In the genomic region with DNA sequence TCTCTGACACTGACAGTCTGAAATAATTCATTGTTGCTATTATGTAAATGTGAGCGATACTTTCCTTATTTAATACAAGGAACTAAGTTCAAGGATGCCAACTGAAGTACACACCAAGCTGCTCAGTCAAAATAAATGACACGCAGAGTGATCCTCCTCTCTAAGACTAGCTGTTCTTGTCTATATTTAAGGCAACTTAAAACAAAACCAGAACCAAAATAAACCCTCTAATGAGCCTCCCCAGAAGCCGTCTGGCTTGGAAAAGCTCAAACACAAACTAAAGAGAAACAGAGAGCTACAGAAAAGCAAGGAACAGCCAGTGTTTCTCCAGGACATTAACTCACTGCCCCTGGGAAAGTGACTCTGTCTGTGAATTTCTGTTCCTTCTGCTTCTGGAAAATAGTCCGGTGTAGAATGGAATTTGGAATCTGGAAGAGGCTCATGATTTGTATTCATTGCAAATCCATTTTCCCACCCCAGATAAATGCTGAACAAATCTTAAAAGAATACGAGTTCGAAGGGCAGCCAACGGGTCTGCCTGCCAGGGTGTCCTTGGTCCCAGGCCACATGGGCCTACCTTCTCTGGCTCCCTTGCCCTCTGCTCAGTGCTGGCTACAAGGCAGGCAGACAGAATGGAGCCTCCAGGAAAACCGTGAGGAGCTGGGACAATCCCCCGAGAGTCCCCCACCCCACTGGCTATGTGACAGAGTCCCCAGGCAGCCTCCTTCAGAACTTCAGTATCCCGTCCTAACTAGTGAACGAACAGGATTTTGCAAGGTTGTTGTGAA, we compare ENCODE assay signal across 19 cellular contexts. TPM values are rescaled to one million over a fixed set of nuclear protein-coding genes. Genes with fewer than 3 reads are reported as not detected.
DNase-seq lines count a peak whose midpoint lies in the region; ATAC-seq and TF ChIP-seq lines count a peak whose summit lies in the region.
"Had no signal": no experiment of that assay in that cellular context is flagged by ENCODE, and none has a peak within 500 bp of the region (broad histone marks: within the 10 kb centered on the region; RNA-seq: fewer than 3 reads in every experiment).

No MANE protein-coding gene starts in this region.

- H3K9ac ChIP-seq in liver (ENCODE audit: low read depth in 1 of 2, low read length in 2 of 2) (no peak overlapping the region), skeletal muscle tissue (ENCODE audit: low read depth in 1 of 3, low read length in 3 of 3) (peak overlapping the region in 1 of 3 donors; percentile 41)

- no peaks in the 10 kb centered on the region for H3K9me3 ChIP-seq in liver (ENCODE audit: control insufficient read depth in 4 of 4, low read length in 3 of 4)
- H3K9me3 ChIP-seq in skeletal muscle tissue (ENCODE audit: control insufficient read depth in 3 of 3, low read length in 3 of 3) = no peaks in the 10 kb centered on the region
- H3K9me3 ChIP-seq: A549, left lung, Peyer's patch had no signal

- H3K27ac ChIP-seq in liver (ENCODE audit: low read depth in 1 of 2, low read length in 2 of 2) = peak overlapping the region; percentile 1 to 23
- peak overlapping the region; percentile 65 for H3K27ac ChIP-seq in skeletal muscle tissue (ENCODE audit: low read depth, low read length)
- H3K27ac ChIP-seq: A549 had no signal

- intact Hi-C loops in dendritic cell treated with granulocyte-macrophage colony-stimulating factor and Interleukin-4, amounts not matched to agents 40 ng/mL and 50 ng/mL, for 4 days (cut with micrococcal nuclease) = loop anchor here (2.0 kb wide), 1 partner anchor 14 kb away; the partner anchor contains the start of gene GGTA1

- ATAC-seq in HG03442 (IDR thresholded peaks at IDR 0.05; ENCODE audit: unreplicated experiment) = no peak
- ATAC-seq: GM12878 had no signal

- H3K36me3 ChIP-seq in liver (ENCODE audit: control insufficient read depth in 4 of 4, insufficient read depth in 3 of 4, low read depth in 1 of 4, low read length in 3 of 4) (no peaks in the 10 kb centered on the region), skeletal muscle tissue (ENCODE audit: control insufficient read depth in 3 of 3, insufficient read depth in 3 of 3, low read length in 3 of 3) (no peaks in the 10 kb centered on the region)
- H3K36me3 ChIP-seq: left lung, Peyer's patch had no signal

- H3K36me3 Mint-ChIP-seq in dendritic cell treated with granulocyte-macrophage colony-stimulating factor and Interleukin-4, amounts not matched to agents 40 ng/mL and 50 ng/mL, for 4 days (ENCODE audit: low read depth) = peaks cover 77% of the 10 kb centered on the region
- H3K36me3 Mint-ChIP-seq: activated naive CD4-positive, alpha-beta T cell treated with anti-CD3 and anti-CD28 coated beads, Interleukin-2, amount 10 ng/mL, durations not matched to agents 7 days and 5 days had no signal

- 70% methylated on average over 11 of the region's 11 CpGs for WGBS in liver

- H3K9me3 Mint-ChIP-seq in dendritic cell treated with granulocyte-macrophage colony-stimulating factor and Interleukin-4, amounts not matched to agents 40 ng/mL and 50 ng/mL, for 4 days = no peaks in the 10 kb centered on the region
- H3K9me3 Mint-ChIP-seq: activated naive CD4-positive, alpha-beta T cell treated with anti-CD3 and anti-CD28 coated beads, Interleukin-2, amount 10 ng/mL, durations not matched to agents 7 days and 5 days; central memory CD8-positive, alpha-beta T cell had no signal

- TF ChIP-seq RAD21 in liver (IDR thresholded peaks at IDR 0.05) = no peak

- no peaks in the 10 kb centered on the region for H3K27me3 Mint-ChIP-seq in dendritic cell treated with granulocyte-macrophage colony-stimulating factor and Interleukin-4, amounts not matched to agents 40 ng/mL and 50 ng/mL, for 4 days

- H3K4me1 Mint-ChIP-seq in dendritic cell treated with granulocyte-macrophage colony-stimulating factor and Interleukin-4, amounts not matched to agents 40 ng/mL and 50 ng/mL, for 4 days (ENCODE audit: low read depth) = peaks cover 68% of the 10 kb centered on the region
- H3K4me1 Mint-ChIP-seq: activated naive CD4-positive, alpha-beta T cell treated with anti-CD3 and anti-CD28 coated beads, Interleukin-2, amount 10 ng/mL, durations not matched to agents 7 days and 5 days; central memory CD8-positive, alpha-beta T cell had no signal

- DNase-seq in Ammon's horn (ENCODE audit: low spot score) (peak; percentile 55), AG20443 (ENCODE audit: low spot score) (no peak), AG08395 (ENCODE audit: low spot score) (no peak)
- no peak for DNase-seq in NK-92 treated with Interleukin-12 subunit alpha and Interleukin-12 subunit beta, amount 100 ng/mL, for 24 hours (lab: John Stamatoyannopoulos, UW)
- DNase-seq: activated CD4-positive, CD25-positive, alpha-beta regulatory T cell; activated naive CD4-positive, alpha-beta T cell treated with anti-CD3 and anti-CD28 coated beads, Interleukin-2, amount 10 ng/mL, durations not matched to agents 7 days and 5 days; erythroblast; left lung; NCI-H1930; NCI-H524; SW 1271 had no signal

- H3K4me1 ChIP-seq in liver (ENCODE audit: control insufficient read depth in 4 of 4, insufficient read depth in 4 of 4, low read length in 3 of 4) = peaks cover 2 to 7% (median 4%) of the 10 kb centered on the region in 4 donors
- H3K4me1 ChIP-seq in skeletal muscle tissue (ENCODE audit: control insufficient read depth in 3 of 3, insufficient read depth in 3 of 3, low read length in 3 of 3) = peaks cover 27 to 34% (median 30%) of the 10 kb centered on the region in 3 donors
- H3K4me1 ChIP-seq: A549 had no signal

- peak overlapping the region; percentile 61 for H3K4me3 Mint-ChIP-seq in dendritic cell treated with granulocyte-macrophage colony-stimulating factor and Interleukin-4, amounts not matched to agents 40 ng/mL and 50 ng/mL, for 4 days
- H3K4me3 Mint-ChIP-seq: activated naive CD4-positive, alpha-beta T cell treated with anti-CD3 and anti-CD28 coated beads, Interleukin-2, amount 10 ng/mL, durations not matched to agents 7 days and 5 days; central memory CD8-positive, alpha-beta T cell had no signal

- peak overlapping the region; percentile 94 for H3K27ac Mint-ChIP-seq in dendritic cell treated with granulocyte-macrophage colony-stimulating factor and Interleukin-4, amounts not matched to agents 40 ng/mL and 50 ng/mL, for 4 days
- H3K27ac Mint-ChIP-seq: activated naive CD4-positive, alpha-beta T cell treated with anti-CD3 and anti-CD28 coated beads, Interleukin-2, amount 10 ng/mL, durations not matched to agents 7 days and 5 days had no signal

- H3K4me3 ChIP-seq in liver (ENCODE audit: low read depth in 1 of 3, low read length in 3 of 3) (no peak overlapping the region), skeletal muscle tissue (ENCODE audit: low read length in 3 of 3) (no peak overlapping the region)
- H3K4me3 ChIP-seq: A549, GM12878, left lung, Peyer's patch had no signal

- TF ChIP-seq CTCF in liver (IDR thresholded peaks at IDR 0.05; ENCODE audit: low read depth, low read length, missing input control) = no peak

- no peaks in the 10 kb centered on the region for H3K27me3 ChIP-seq in liver (ENCODE audit: control insufficient read depth in 4 of 4, insufficient read depth in 4 of 4, low read length in 3 of 4)
- H3K27me3 ChIP-seq in skeletal muscle tissue (ENCODE audit: control insufficient read depth in 3 of 3, insufficient read depth in 3 of 3, low read length in 3 of 3) = no peaks in the 10 kb centered on the region
- H3K27me3 ChIP-seq: left lung, Peyer's patch had no signal

TF ChIP-seq in liver, 16 proteins besides CTCF, POLR2A, EP300 and RAD21 (continues in another document):
- no peak for TF ChIP-seq GABPA (IDR thresholded peaks at IDR 0.05 in 1 of 2, conservative IDR thresholded peaks at IDR 0.05 in 1 of 2)
- no peak for TF ChIP-seq HNF4A (conservative IDR thresholded peaks at IDR 0.05)
- no peak for TF ChIP-seq EGR1 (IDR thresholded peaks at IDR 0.05; ENCODE audit: low read depth in 2 of 2)
- no peak for TF ChIP-seq JUND (IDR thresholded peaks at IDR 0.05)
- TF ChIP-seq SP1 (IDR thresholded peaks at IDR 0.05) = no peak
- no peak for TF ChIP-seq NR2F2 (IDR thresholded peaks at IDR 0.05)
- no peak for TF ChIP-seq FOXA1 (IDR thresholded peaks at IDR 0.05)
- no peak for TF ChIP-seq TAF1 (conservative IDR thresholded peaks at IDR 0.05)
- TF ChIP-seq, protein P1, sequence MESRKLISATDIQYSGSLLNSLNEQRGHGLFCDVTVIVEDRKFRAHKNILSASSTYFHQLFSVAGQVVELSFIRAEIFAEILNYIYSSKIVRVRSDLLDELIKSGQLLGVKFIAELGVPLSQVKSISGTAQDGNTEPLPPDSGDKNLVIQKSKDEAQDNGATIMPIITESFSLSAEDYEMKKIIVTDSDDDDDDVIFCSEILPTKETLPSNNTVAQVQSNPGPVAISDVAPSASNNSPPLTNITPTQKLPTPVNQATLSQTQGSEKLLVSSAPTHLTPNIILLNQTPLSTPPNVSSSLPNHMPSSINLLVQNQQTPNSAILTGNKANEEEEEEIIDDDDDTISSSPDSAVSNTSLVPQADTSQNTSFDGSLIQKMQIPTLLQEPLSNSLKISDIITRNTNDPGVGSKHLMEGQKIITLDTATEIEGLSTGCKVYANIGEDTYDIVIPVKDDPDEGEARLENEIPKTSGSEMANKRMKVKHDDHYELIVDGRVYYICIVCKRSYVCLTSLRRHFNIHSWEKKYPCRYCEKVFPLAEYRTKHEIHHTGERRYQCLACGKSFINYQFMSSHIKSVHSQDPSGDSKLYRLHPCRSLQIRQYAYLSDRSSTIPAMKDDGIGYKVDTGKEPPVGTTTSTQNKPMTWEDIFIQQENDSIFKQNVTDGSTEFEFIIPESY (IDR thresholded peaks at IDR 0.05) = no peak

RNA-seq across cellular contexts. Expression of gene GGTA1, which starts 14.8 kb away (rescaled TPM):
- 1 to 10 TPM; 2.4 to 3.3 TPM for total RNA-seq in liver
- 1 to 10 TPM; 2.5 to 3.1 TPM for polyA plus RNA-seq in liver
- 6.3 TPM for total RNA-seq in skeletal muscle tissue
